Comparison of ENCODE assay signal across 1 cellular context in genomic region chr4:34271479-34272355, GRCh38.
TF ChIP-seq lines count a peak whose summit lies in the region.

No MANE protein-coding gene starts in this region.

TF ChIP-seq in HepG2, 621 proteins besides CTCF, POLR2A, EP300 and RAD21 (continued from another document):
- TF ChIP-seq MLXIP (CRISPR knock-in tag; IDR thresholded peaks at IDR 0.05; ENCODE audit: borderline replicate concordance) = no peak
- no peak for TF ChIP-seq SMARCE1 (IDR thresholded peaks at IDR 0.05; ENCODE audit: borderline replicate concordance)
- TF ChIP-seq ZNF431 (CRISPR knock-in tag; IDR thresholded peaks at IDR 0.05; ENCODE audit: borderline replicate concordance, low read depth) = no peak
- no peak for TF ChIP-seq ZNF607 (CRISPR knock-in tag; IDR thresholded peaks at IDR 0.05; ENCODE audit: borderline replicate concordance)
- no peak for TF ChIP-seq SIN3A (IDR thresholded peaks at IDR 0.05; ENCODE audit: borderline replicate concordance, low read depth, low read length)
- TF ChIP-seq TAF15 (IDR thresholded peaks at IDR 0.05; ENCODE audit: low read depth, low read length, poor library complexity, severe bottlenecking) = no peak
- no peak for TF ChIP-seq DPF2 (CRISPR knock-in tag; IDR thresholded peaks at IDR 0.05; ENCODE audit: borderline replicate concordance, low read depth)
- no peak for TF ChIP-seq RFX3 (CRISPR knock-in tag; IDR thresholded peaks at IDR 0.05)
